14 cellular contexts compared by ENCODE assay signal in genomic region chr6:80541186-80541585, GRCh38.
DNase-seq lines count a peak whose midpoint lies in the region; ATAC-seq, FAIRE-seq and TF ChIP-seq lines count a peak whose summit lies in the region.
"Had no signal": no experiment of that assay in that cellular context is flagged by ENCODE, and none has a peak within 500 bp of the region (broad histone marks: within the 10 kb centered on the region; RNA-seq: fewer than 3 reads in every experiment).

No MANE protein-coding gene starts in this region.

- CTCF ChIA-PET in HepG2 (lab: Yijun Ruan, JAX; ENCODE audit: low intra/inter-chr PET ratio, low total read pairs), result no interaction called here

- ATAC-seq in HG02588 (IDR thresholded peaks at IDR 0.05; ENCODE audit: unreplicated experiment) (peak; percentile 56), SK-N-SH treated with all-trans-retinoic acid at 6 μM for 48 hours (peak; percentile 71), HepG2 (no peak), GM18867 (IDR thresholded peaks at IDR 0.05; ENCODE audit: unreplicated experiment) (no peak)
- ATAC-seq: gastroesophageal sphincter had no signal

- FAIRE-seq in HepG2 (lab: Jason Lieb, UNC), result no peak
- FAIRE-seq: TTC549 had no signal

- no peaks in the 10 kb centered on the region for H3K4me1 ChIP-seq in HepG2 (ENCODE audit: insufficient read depth, low read length)
- H3K4me1 ChIP-seq: gastroesophageal sphincter, upper lobe of left lung had no signal

- TF ChIP-seq CTCF in HepG2 (CRISPR knock-in tag; IDR thresholded peaks at IDR 0.05), result no peak

- peaks cover under 1% of the 10 kb centered on the region; the same call in 1 of the 2 replicates for H3K9me3 ChIP-seq in HepG2 (ENCODE audit: low read length)
- H3K9me3 ChIP-seq: upper lobe of left lung had no signal

- in situ Hi-C loops in HepG2 (cut with HindIII; ENCODE audit: extremely low pct_ligation_motif_present, low pct_unique_long_range_greater_than_20kb), result no loop called here

- no peak overlapping the region for H3K4me3 ChIP-seq in HepG2 (replicated peaks in 1 of 3; ENCODE audit: insufficient read depth in 1 of 3, low read depth in 2 of 3, low read length in 3 of 3)
- H3K4me3 ChIP-seq: gastroesophageal sphincter, upper lobe of left lung had no signal

- TF ChIP-seq EP300 in HepG2 (IDR thresholded peaks at IDR 0.05; ENCODE audit: low read depth in 2 of 2, low read length in 2 of 2) (no peak), HepG2 (CRISPR knock-in tag; IDR thresholded peaks at IDR 0.05; ENCODE audit: borderline replicate concordance) (no peak)

- H3K79me2 ChIP-seq in HepG2 (ENCODE audit: insufficient read depth, low read length), result no peaks in the 10 kb centered on the region

- no peak overlapping the region for H2AFZ ChIP-seq in HepG2 (ENCODE audit: low read length)

- no peaks in the 10 kb centered on the region for H4K20me1 ChIP-seq in HepG2 (ENCODE audit: insufficient read depth, low read length)

- no peaks in the 10 kb centered on the region for H3K27me3 ChIP-seq in HepG2 (ENCODE audit: control insufficient read depth in 1 of 2, insufficient read depth in 2 of 2, low read length in 2 of 2)
- H3K27me3 ChIP-seq: gastroesophageal sphincter, upper lobe of left lung had no signal

- no peak for TF ChIP-seq POLR2A in HepG2 (IDR thresholded peaks at IDR 0.05; ENCODE audit: insufficient read depth in 1 of 2, low read depth in 2 of 2, low read length in 2 of 2)

- no peak for TF ChIP-seq RAD21 in HepG2 (CRISPR knock-in tag; IDR thresholded peaks at IDR 0.05)

- no peaks in the 10 kb centered on the region for H3K36me3 ChIP-seq in HepG2 (replicated peaks in 1 of 2; ENCODE audit: control insufficient read depth in 1 of 2, insufficient read depth in 2 of 2, low read length in 2 of 2)
- H3K36me3 ChIP-seq: gastroesophageal sphincter, upper lobe of left lung had no signal

- H3K4me2 ChIP-seq in HepG2 (ENCODE audit: low read depth, low read length), result no peak overlapping the region

- H3K9ac ChIP-seq in HepG2 (ENCODE audit: insufficient read depth, low read depth, low read length), result no peak overlapping the region

- intact Hi-C loops in HepG2 (cut with micrococcal nuclease; ENCODE audit: unreplicated experiment), result no loop called here

- no TSS peak for BruUV-seq in HepG2 (replicated peaks; lab: Mats Ljungman, UMichigan)

- DNase-seq in GM03348 (ENCODE audit: low spot score), result peak; percentile 67
- DNase-seq in islet precursor cell, result peak; percentile 58
- no peak for DNase-seq in HepG2 (ENCODE audit: low spot score)
- DNase-seq in HT-29 (ENCODE audit: low spot score), result no peak
- DNase-seq in activated T-cell treated with anti-CD3 and anti-CD28 coated beads for 4 hours, result no peak
- DNase-seq: DND-41; NCI-H446 treated with DMSO at 0.1 percent for 48 hours; stimulated activated CD4-positive, alpha-beta T cell treated with anti-CD3 and anti-CD28 coated beads, Interleukin-4, amount 100 ng/mL, for 24 hours; upper lobe of left lung had no signal

- no peak overlapping the region for H3K27ac ChIP-seq in HepG2 (ENCODE audit: extremely low read length, insufficient read depth, low read length)
- H3K27ac ChIP-seq: gastroesophageal sphincter, upper lobe of left lung had no signal

- POLR2A ChIA-PET in HepG2 (lab: Yijun Ruan, JAX), result no interaction called here

TF ChIP-seq in SK-N-SH treated with all-trans-retinoic acid at 6 μM for 48 hours, 23 proteins besides CTCF, POLR2A, EP300 and RAD21:
- TF ChIP-seq ZNF565 (CRISPR knock-in tag; conservative IDR thresholded peaks at IDR 0.05; ENCODE audit: low read depth) (no peak), ESRRG (CRISPR knock-in tag; IDR thresholded peaks at IDR 0.05) (no peak), CSDC2 (CRISPR knock-in tag; IDR thresholded peaks at IDR 0.05) (no peak), ZFP30 (CRISPR knock-in tag; IDR thresholded peaks at IDR 0.05) (no peak), ISL1 (CRISPR knock-in tag; IDR thresholded peaks at IDR 0.05) (no peak), BACH2 (CRISPR knock-in tag; IDR thresholded peaks at IDR 0.05; ENCODE audit: borderline replicate concordance) (no peak)

TF ChIP-seq in HepG2, 621 proteins besides CTCF, POLR2A, EP300 and RAD21:
- TF ChIP-seq TGIF2 (CRISPR knock-in tag; IDR thresholded peaks at IDR 0.05) (no peak), SIX1 (CRISPR knock-in tag; IDR thresholded peaks at IDR 0.05; ENCODE audit: borderline replicate concordance) (no peak), SMAD9 (CRISPR knock-in tag; IDR thresholded peaks at IDR 0.05) (no peak), ZNF746 (CRISPR knock-in tag; IDR thresholded peaks at IDR 0.05) (no peak), HDAC1 (CRISPR knock-in tag; IDR thresholded peaks at IDR 0.05) (no peak), CEBPZ (IDR thresholded peaks at IDR 0.05; ENCODE audit: low read length) (no peak), RFXAP (CRISPR knock-in tag; IDR thresholded peaks at IDR 0.05; ENCODE audit: borderline replicate concordance) (no peak), WIZ (CRISPR knock-in tag; IDR thresholded peaks at IDR 0.05) (no peak), SSRP1 (CRISPR knock-in tag; IDR thresholded peaks at IDR 0.05) (no peak), THYN1 (CRISPR knock-in tag; IDR thresholded peaks at IDR 0.05; ENCODE audit: borderline replicate concordance, low read depth) (no peak), HIVEP1 (CRISPR knock-in tag; IDR thresholded peaks at IDR 0.05) (no peak), NPAS2 (CRISPR knock-in tag; IDR thresholded peaks at IDR 0.05; ENCODE audit: borderline replicate concordance) (no peak), EEA1 (CRISPR knock-in tag; IDR thresholded peaks at IDR 0.05; ENCODE audit: borderline replicate concordance) (no peak), SIX4 (CRISPR knock-in tag; IDR thresholded peaks at IDR 0.05) (no peak), SALL2 (CRISPR knock-in tag; IDR thresholded peaks at IDR 0.05) (no peak)
- TF ChIP-seq, protein P1, sequence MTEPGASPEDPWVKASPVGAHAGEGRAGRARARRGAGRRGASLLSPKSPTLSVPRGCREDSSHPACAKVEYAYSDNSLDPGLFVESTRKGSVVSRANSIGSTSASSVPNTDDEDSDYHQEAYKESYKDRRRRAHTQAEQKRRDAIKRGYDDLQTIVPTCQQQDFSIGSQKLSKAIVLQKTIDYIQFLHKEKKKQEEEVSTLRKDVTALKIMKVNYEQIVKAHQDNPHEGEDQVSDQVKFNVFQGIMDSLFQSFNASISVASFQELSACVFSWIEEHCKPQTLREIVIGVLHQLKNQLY (CRISPR knock-in tag; IDR thresholded peaks at IDR 0.05), result no peak
- TF ChIP-seq, protein P2, sequence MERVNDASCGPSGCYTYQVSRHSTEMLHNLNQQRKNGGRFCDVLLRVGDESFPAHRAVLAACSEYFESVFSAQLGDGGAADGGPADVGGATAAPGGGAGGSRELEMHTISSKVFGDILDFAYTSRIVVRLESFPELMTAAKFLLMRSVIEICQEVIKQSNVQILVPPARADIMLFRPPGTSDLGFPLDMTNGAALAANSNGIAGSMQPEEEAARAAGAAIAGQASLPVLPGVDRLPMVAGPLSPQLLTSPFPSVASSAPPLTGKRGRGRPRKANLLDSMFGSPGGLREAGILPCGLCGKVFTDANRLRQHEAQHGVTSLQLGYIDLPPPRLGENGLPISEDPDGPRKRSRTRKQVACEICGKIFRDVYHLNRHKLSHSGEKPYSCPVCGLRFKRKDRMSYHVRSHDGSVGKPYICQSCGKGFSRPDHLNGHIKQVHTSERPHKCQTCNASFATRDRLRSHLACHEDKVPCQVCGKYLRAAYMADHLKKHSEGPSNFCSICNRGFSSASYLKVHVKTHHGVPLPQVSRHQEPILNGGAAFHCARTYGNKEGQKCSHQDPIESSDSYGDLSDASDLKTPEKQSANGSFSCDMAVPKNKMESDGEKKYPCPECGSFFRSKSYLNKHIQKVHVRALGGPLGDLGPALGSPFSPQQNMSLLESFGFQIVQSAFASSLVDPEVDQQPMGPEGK (CRISPR knock-in tag; IDR thresholded peaks at IDR 0.05), result no peak

Comparison
In these comparisons a context has a peak if more than half of its experiments do, and no peak if none do; other contexts are left out.
1. DNase-seq: peak in GM03348 (single experiment) and islet precursor cell (single experiment); none in HepG2 (single experiment), HT-29 (single experiment) and activated T-cell treated with anti-CD3 and anti-CD28 coated beads for 4 hours (single experiment).
2. ATAC-seq: peak in HG02588 (single experiment) and SK-N-SH treated with all-trans-retinoic acid at 6 μM for 48 hours (single experiment); none in HepG2 (single experiment) and GM18867 (single experiment).